2 cellular contexts compared by ENCODE assay signal in genomic region chr10:51485668-51486067, GRCh38.
TF ChIP-seq lines count a peak whose summit lies in the region.

No MANE protein-coding gene starts in this region.

TF ChIP-seq in HEK293, 187 proteins besides CTCF, POLR2A, EP300 and RAD21:
- no peak for TF ChIP-seq ELK4 (IDR thresholded peaks at IDR 0.05; ENCODE audit: borderline replicate concordance, low read depth, low read length)
- no peak for TF ChIP-seq ZBTB48 (tag by site-specific recombination; IDR thresholded peaks at IDR 0.05)
- TF ChIP-seq SCRT1 (tag by site-specific recombination; IDR thresholded peaks at IDR 0.05; ENCODE audit: borderline replicate concordance), result peak; percentile 16; the same call in 1 of the 2 replicates
- TF ChIP-seq SCRT2 (tag by site-specific recombination; IDR thresholded peaks at IDR 0.05), result peak; percentile 87
- TF ChIP-seq ZNF626 (tag by site-specific recombination; IDR thresholded peaks at IDR 0.05), result no peak
- TF ChIP-seq ZNF214 (tag by site-specific recombination; IDR thresholded peaks at IDR 0.05; ENCODE audit: borderline replicate concordance), result no peak

TF ChIP-seq in K562, 482 proteins besides CTCF, POLR2A, EP300 and RAD21:
- TF ChIP-seq, protein P1, sequence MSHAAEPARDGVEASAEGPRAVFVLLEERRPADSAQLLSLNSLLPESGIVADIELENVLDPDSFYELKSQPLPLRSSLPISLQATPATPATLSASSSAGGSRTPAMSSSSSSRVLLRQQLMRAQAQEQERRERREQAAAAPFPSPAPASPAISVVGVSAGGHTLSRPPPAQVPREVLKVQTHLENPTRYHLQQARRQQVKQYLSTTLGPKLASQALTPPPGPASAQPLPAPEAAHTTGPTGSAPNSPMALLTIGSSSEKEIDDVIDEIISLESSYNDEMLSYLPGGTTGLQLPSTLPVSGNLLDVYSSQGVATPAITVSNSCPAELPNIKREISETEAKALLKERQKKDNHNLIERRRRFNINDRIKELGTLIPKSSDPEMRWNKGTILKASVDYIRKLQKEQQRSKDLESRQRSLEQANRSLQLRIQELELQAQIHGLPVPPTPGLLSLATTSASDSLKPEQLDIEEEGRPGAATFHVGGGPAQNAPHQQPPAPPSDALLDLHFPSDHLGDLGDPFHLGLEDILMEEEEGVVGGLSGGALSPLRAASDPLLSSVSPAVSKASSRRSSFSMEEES (CRISPR knock-in tag; IDR thresholded peaks at IDR 0.05), result peak; percentile 40; the same call in 1 of the 2 replicates
- TF ChIP-seq PYGO2 (tag; IDR thresholded peaks at IDR 0.05), result no peak
